ENCODE assay signal across 21 cellular contexts in genomic region chr10:130970341-130971122, GRCh38.
DNase-seq lines count a peak whose midpoint lies in the region; ATAC-seq and TF ChIP-seq lines count a peak whose summit lies in the region.
"Had no signal": no experiment of that assay in that cellular context is flagged by ENCODE, and none has a peak within 500 bp of the region (broad histone marks: within the 10 kb centered on the region; RNA-seq: fewer than 3 reads in every experiment).

No MANE protein-coding gene starts in this region.

- in situ Hi-C loops in Panc1 (cut with HindIII; ENCODE audit: low pct_unique_long_range_greater_than_20kb, low sequenced_read_pairs): no loop called here

- no TSS peak for BruUV-seq in Panc1 (replicated peaks; lab: Mats Ljungman, UMichigan)

- intact Hi-C loops in Panc1 (cut with micrococcal nuclease; ENCODE audit: unreplicated experiment) (no loop called here), esophagus muscularis mucosa (cut with DNase I) (no loop called here), spleen (cut with DNase I; ENCODE audit: low total_unique reads) (no loop called here)

- no peak overlapping the region for H3K4me3 Mint-ChIP-seq in osteocyte (ENCODE audit: unreplicated experiment)
- H3K4me3 Mint-ChIP-seq: CD4-positive, CD25-positive, alpha-beta regulatory T cell; HFFc6 had no signal

- POLR2A ChIA-PET in Panc1 (lab: Charles Lee): no interaction called here

- H3K9me3 Mint-ChIP-seq in osteocyte (ENCODE audit: unreplicated experiment): peaks cover 42% of the 10 kb centered on the region

- no peak overlapping the region for H3K27ac Mint-ChIP-seq in osteocyte (ENCODE audit: unreplicated experiment)
- H3K27ac Mint-ChIP-seq: CD4-positive, CD25-positive, alpha-beta regulatory T cell; CD8-positive, alpha-beta memory T cell; HFFc6 had no signal

- no peak for TF ChIP-seq EP300 in esophagus muscularis mucosa (IDR thresholded peaks at IDR 0.05)
- TF ChIP-seq EP300 in upper lobe of left lung (IDR thresholded peaks at IDR 0.05): no peak

- CTCF ChIA-PET in Panc1 (lab: Charles Lee): no interaction called here

- H3K9me3 ChIP-seq in Panc1 (ENCODE audit: control insufficient read depth, insufficient read depth, low read depth, low read length) (no peaks in the 10 kb centered on the region), esophagus muscularis mucosa (no peaks in the 10 kb centered on the region), upper lobe of left lung (peaks cover 0 to 7% (median 0%) of the 10 kb centered on the region in 4 donors), spleen (peaks cover 0 to 19% (median 0%) of the 10 kb centered on the region in 8 donors)
- H3K9me3 ChIP-seq: BE2C had no signal

- H3K4me3 ChIP-seq in Panc1 (ENCODE audit: low read depth in 2 of 2, low read length in 2 of 2): no peak overlapping the region
- H3K4me3 ChIP-seq in esophagus muscularis mucosa: no peak overlapping the region
- H3K4me3 ChIP-seq in upper lobe of left lung: no peak overlapping the region
- H3K4me3 ChIP-seq in spleen: no peak overlapping the region
- H3K4me3 ChIP-seq: GM23248 had no signal

- H3K27me3 ChIP-seq in Panc1 (ENCODE audit: control insufficient read depth, insufficient read depth, low read length): peaks cover 14% of the 10 kb centered on the region
- peaks cover 0 to 30% (median 0%) of the 10 kb centered on the region in 4 donors for H3K27me3 ChIP-seq in esophagus muscularis mucosa
- H3K27me3 ChIP-seq in upper lobe of left lung: no peaks in the 10 kb centered on the region
- peaks cover 0 to 6% (median 0%) of the 10 kb centered on the region in 7 donors for H3K27me3 ChIP-seq in spleen (replicated peaks in 1 of 7)
- H3K27me3 ChIP-seq: BE2C had no signal

- no peaks in the 10 kb centered on the region for H3K4me1 Mint-ChIP-seq in osteocyte (ENCODE audit: unreplicated experiment)
- H3K4me1 Mint-ChIP-seq: CD4-positive, CD25-positive, alpha-beta regulatory T cell; CD8-positive, alpha-beta memory T cell had no signal

- H3K4me1 ChIP-seq in Panc1 (ENCODE audit: control insufficient read depth, insufficient read depth, low read length): no peaks in the 10 kb centered on the region
- no peaks in the 10 kb centered on the region for H3K4me1 ChIP-seq in esophagus muscularis mucosa
- H3K4me1 ChIP-seq in upper lobe of left lung: no peaks in the 10 kb centered on the region
- H3K4me1 ChIP-seq in spleen: no peaks in the 10 kb centered on the region
- H3K4me1 ChIP-seq: BE2C had no signal

- H3K36me3 Mint-ChIP-seq in osteocyte (ENCODE audit: unreplicated experiment): no peaks in the 10 kb centered on the region
- H3K36me3 Mint-ChIP-seq: CD4-positive, CD25-positive, alpha-beta regulatory T cell; CD8-positive, alpha-beta memory T cell had no signal

- no peak for DNase-seq in Panc1 (ENCODE audit: low read depth, low spot score)
- DNase-seq in esophagus muscularis mucosa (ENCODE audit: extremely low spot score): peak; percentile 62
- peak; percentile 80 for DNase-seq in osteocyte (ENCODE audit: extremely low spot score, unreplicated experiment)
- no peak for DNase-seq in upper lobe of left lung
- DNase-seq in MV-4-11 (lab: John Stamatoyannopoulos, UW): no peak
- DNase-seq in NCI-H2081 (lab: John Stamatoyannopoulos, UW): no peak
- DNase-seq in NCI-H1105 (lab: John Stamatoyannopoulos, UW): no peak
- no peak for DNase-seq in spleen
- DNase-seq: ACHN; BE2C; C1 segment of cervical spinal cord; CD4-positive, CD25-positive, alpha-beta regulatory T cell; CD8-positive, alpha-beta memory T cell; COR-L47; DMS 273 treated with DMSO at 0.1 percent for 48 hours; DMS53; DND-41; EL; GM23248; HFFc6 had no signal

- no peak for TF ChIP-seq POLR2A in esophagus muscularis mucosa (IDR thresholded peaks at IDR 0.05; ENCODE audit: low read depth)
- TF ChIP-seq POLR2A in upper lobe of left lung (IDR thresholded peaks at IDR 0.05): no peak
- no peak for TF ChIP-seq POLR2A in spleen (IDR thresholded peaks at IDR 0.05)

- H3K36me3 ChIP-seq in Panc1 (ENCODE audit: control insufficient read depth, insufficient read depth, low read length): no peaks in the 10 kb centered on the region
- H3K36me3 ChIP-seq in esophagus muscularis mucosa: no peaks in the 10 kb centered on the region
- no peaks in the 10 kb centered on the region for H3K36me3 ChIP-seq in upper lobe of left lung
- H3K36me3 ChIP-seq in spleen: no peaks in the 10 kb centered on the region
- H3K36me3 ChIP-seq: BE2C had no signal

- 70% methylated on average over 9 of the region's 10 CpGs for WGBS in esophagus muscularis mucosa
- WGBS in upper lobe of left lung, 2 donors: 76 to 85% methylated on average over 5 to 7 of the region's 10 CpGs
- WGBS in spleen, 5 donors: 81 to 94% (median 82%) methylated on average over 6 to 10 of the region's 10 CpGs

- H3K27me3 Mint-ChIP-seq in osteocyte (ENCODE audit: unreplicated experiment): no peaks in the 10 kb centered on the region
- H3K27me3 Mint-ChIP-seq: CD4-positive, CD25-positive, alpha-beta regulatory T cell; CD8-positive, alpha-beta memory T cell had no signal

- TF ChIP-seq CTCF in Panc1 (IDR thresholded peaks at IDR 0.05) (no peak), esophagus muscularis mucosa (IDR thresholded peaks at IDR 0.05) (no peak), osteocyte (IDR thresholded peaks at IDR 0.05) (no peak), upper lobe of left lung (IDR thresholded peaks at IDR 0.05) (no peak), spleen (IDR thresholded peaks at IDR 0.05 in 8 of 11, conservative IDR thresholded peaks at IDR 0.05 in 3 of 11) (no peak)

- ATAC-seq in Panc1: peak; percentile 48; the same call in 1 of the 2 replicates
- ATAC-seq in upper lobe of left lung (ENCODE audit: low FRiP score in 2 of 2): peak; percentile 16 to 28
- ATAC-seq: HCT116 had no signal

- H3K27ac ChIP-seq in Panc1 (ENCODE audit: low read length): no peak overlapping the region
- no peak overlapping the region for H3K27ac ChIP-seq in esophagus muscularis mucosa (replicated peaks in 1 of 4)
- no peak overlapping the region for H3K27ac ChIP-seq in upper lobe of left lung
- H3K27ac ChIP-seq in spleen: no peak overlapping the region
- H3K27ac ChIP-seq: GM23248 had no signal

Comparison
In these comparisons a context has a peak if more than half of its experiments do, and no peak if none do; other contexts are left out.
1. DNase-seq: peak in esophagus muscularis mucosa (single experiment) and osteocyte (single experiment); none in Panc1 (single experiment), upper lobe of left lung (0 of 2), MV-4-11 (single experiment), NCI-H2081 (0 of 2), NCI-H1105 (single experiment) and spleen (single experiment).